ENCODE assay signal across 20 cellular contexts in the genomic region with DNA sequence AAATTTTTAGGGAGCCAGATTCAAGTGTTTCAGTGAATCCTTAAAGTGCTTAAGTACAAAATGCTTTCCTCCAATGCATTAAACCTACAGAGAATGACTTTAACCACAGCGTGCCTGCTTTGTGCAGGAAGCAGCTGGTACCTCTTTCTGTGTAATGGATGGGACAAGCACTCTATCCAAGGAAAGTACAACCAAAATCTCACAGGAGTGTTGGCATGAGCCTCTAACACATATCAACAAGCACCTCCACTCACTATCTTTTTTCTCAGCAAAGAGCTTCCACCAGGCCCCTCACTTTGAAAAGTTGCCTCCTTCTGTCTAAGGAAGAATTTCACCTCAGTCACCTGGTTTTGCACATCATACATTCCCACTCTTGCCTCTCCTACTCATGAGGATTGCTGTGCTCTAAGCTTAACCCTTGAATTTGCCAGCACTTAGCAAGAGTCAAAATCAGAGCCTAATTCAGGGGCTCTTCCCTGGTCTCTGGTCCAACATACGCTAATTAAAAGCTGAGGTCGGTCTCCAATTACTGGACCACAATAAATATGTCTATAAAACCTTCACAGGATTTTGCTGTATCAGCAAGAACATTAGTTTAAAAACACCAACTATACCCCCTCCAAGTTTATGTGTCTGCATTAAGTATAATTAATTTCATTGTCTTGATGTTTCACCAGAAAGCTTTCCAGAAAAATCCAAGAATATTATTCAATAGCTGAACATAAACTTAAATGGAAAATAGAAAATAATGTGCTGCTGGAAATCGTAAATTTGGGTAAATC.
DNase-seq lines count a peak whose midpoint lies in the region; ATAC-seq, FAIRE-seq and TF ChIP-seq lines count a peak whose summit lies in the region.
"Had no signal": no experiment of that assay in that cellular context is flagged by ENCODE, and none has a peak within 500 bp of the region (broad histone marks: within the 10 kb centered on the region; RNA-seq: fewer than 3 reads in every experiment).

No MANE protein-coding gene starts in this region.

- WGBS in A549 (ENCODE audit: missing lambda C conversion rate), result 15% methylated on average over 4 of the region's 4 CpGs
- 6% methylated on average over 4 of the region's 4 CpGs for WGBS in K562 (ENCODE audit: insufficient coverage, low coverage, missing lambda C conversion rate)

- H3K9me3 ChIP-seq in A549, result no peaks in the 10 kb centered on the region
- no peaks in the 10 kb centered on the region for H3K9me3 ChIP-seq in K562 (replicated peaks; ENCODE audit: control insufficient read depth, insufficient read depth, low read depth, low read length)
- H3K9me3 ChIP-seq: esophagus squamous epithelium had no signal

- H3K27me3 ChIP-seq in K562 (ENCODE audit: control insufficient read depth in 2 of 2, insufficient read depth in 2 of 2, low read length in 2 of 2), result no peaks in the 10 kb centered on the region; a peak in 2 of 5 replicates
- H3K27me3 ChIP-seq: esophagus squamous epithelium had no signal

- no peaks in the 10 kb centered on the region for H3K4me1 ChIP-seq in A549
- no peaks in the 10 kb centered on the region for H3K4me1 ChIP-seq in K562 (replicated peaks in 1 of 2; ENCODE audit: control insufficient read depth in 2 of 2, insufficient read depth in 2 of 2, low read length in 2 of 2)

- no peak overlapping the region for H3K27ac ChIP-seq in A549
- H3K27ac ChIP-seq in K562 (ENCODE audit: extremely low read depth, low read depth, low read length), result no peak overlapping the region
- H3K27ac ChIP-seq: VCaP had no signal

- no peak overlapping the region for H2AFZ ChIP-seq in K562 (ENCODE audit: low read depth, low read length)

- DNase-seq in A549 (ENCODE audit: low read depth in 1 of 2, low spot score in 1 of 2) (no peak), HuH-7.5 (ENCODE audit: low spot score) (peak; percentile 2), K562 (ENCODE audit: extremely low read depth in 1 of 4, low spot score in 3 of 4) (no peak), left kidney (ENCODE audit: low read depth, low spot score) (peak; percentile 62), islet precursor cell (no peak)
- DNase-seq: activated CD4-positive, alpha-beta T cell treated with anti-CD3 and anti-CD28 coated beads, Interleukin-2, amount 50 U/mL, for 1 hour; activated naive CD4-positive, alpha-beta T cell treated with anti-CD3 and anti-CD28 coated beads, Interleukin-2, amount 50 U/mL, for 16 hours; aorta; CD8-positive, alpha-beta T cell; cerebellar nuclear complex; DMS53; effector CD4-positive, alpha-beta T cell; esophagus squamous epithelium; NCI-H1092 treated with DMSO at 0.1 percent for 48 hours; NCI-H2081; NCI-H510A treated with DMSO at 0.1 percent for 48 hours had no signal

- no peaks in the 10 kb centered on the region for H3K79me2 ChIP-seq in K562 (ENCODE audit: control insufficient read depth, insufficient read depth, low read length)

- TF ChIP-seq CTCF in A549 (IDR thresholded peaks at IDR 0.05) (no peak), K562 (IDR thresholded peaks at IDR 0.05 in 2 of 3, conservative IDR thresholded peaks at IDR 0.05 in 1 of 3; ENCODE audit: insufficient read depth in 2 of 3, low read depth in 1 of 3, low read length in 3 of 3) (no peak)

- TF ChIP-seq POLR2A in A549 (IDR thresholded peaks at IDR 0.05; ENCODE audit: low read length) (no peak), K562 (conservative IDR thresholded peaks at IDR 0.05) (no peak)

- H3K9ac ChIP-seq in K562 (ENCODE audit: insufficient read depth in 1 of 2, low read depth in 2 of 2, low read length in 2 of 2), result no peak overlapping the region

- CTCF ChIA-PET in A549 (lab: Yijun Ruan, JAX), result no interaction called here
- CTCF ChIA-PET in K562 (lab: Yijun Ruan, JAX; ENCODE audit: low intra/inter-chr PET ratio), result no interaction called here

- TF ChIP-seq RAD21 in A549 (conservative IDR thresholded peaks at IDR 0.05 in 1 of 2, IDR thresholded peaks at IDR 0.05 in 1 of 2) (no peak), K562 (CRISPR knock-in tag; conservative IDR thresholded peaks at IDR 0.05 in 1 of 2, IDR thresholded peaks at IDR 0.05 in 1 of 2) (no peak)

- intact Hi-C loops in K562 (cut with micrococcal nuclease), result no loop called here

- no peak for FAIRE-seq in A549 (lab: Jason Lieb, UNC)
- no peak for FAIRE-seq in K562 (lab: Jason Lieb, UNC)
- FAIRE-seq: HTR-8/SVneo had no signal

- POLR2A ChIA-PET in A549 (lab: Yijun Ruan, JAX), result no interaction called here
- POLR2A ChIA-PET in K562 (lab: Yijun Ruan, JAX), result interaction anchor here (0.6 kb wide), 1 partner anchor 237 kb away, joined by 3 read pairs; no protein-coding TSS in a partner anchor

- BruUV-seq in K562 (replicated peaks; lab: Mats Ljungman, UMichigan), result no TSS peak

- H3K4me2 ChIP-seq in A549 (no peak overlapping the region), K562 (ENCODE audit: insufficient read depth, low read length) (no peak overlapping the region)

- no peak for ATAC-seq in A549
- ATAC-seq in K562, result no peak
- no peak for ATAC-seq in GM18868 (IDR thresholded peaks at IDR 0.05; ENCODE audit: unreplicated experiment)
- no peak for ATAC-seq in GM21515 (IDR thresholded peaks at IDR 0.05; ENCODE audit: unreplicated experiment)
- ATAC-seq: CD8-positive, alpha-beta T cell had no signal

- TF ChIP-seq EP300 in A549 (IDR thresholded peaks at IDR 0.05) (no peak), K562 (IDR thresholded peaks at IDR 0.05; ENCODE audit: low read length) (no peak)

- no peaks in the 10 kb centered on the region for H4K20me1 ChIP-seq in K562 (replicated peaks; ENCODE audit: control insufficient read depth, insufficient read depth, low read length)

- no peaks in the 10 kb centered on the region for H3K9me1 ChIP-seq in K562 (ENCODE audit: control insufficient read depth, insufficient read depth, low read length)

- no peaks in the 10 kb centered on the region for H3K36me3 ChIP-seq in K562 (ENCODE audit: control insufficient read depth, insufficient read depth, low read length)
- H3K36me3 ChIP-seq: esophagus squamous epithelium had no signal

- H3K4me3 ChIP-seq in A549, result no peak overlapping the region
- H3K4me3 ChIP-seq in K562, result no peak overlapping the region
- H3K4me3 ChIP-seq: esophagus squamous epithelium had no signal

- in situ Hi-C loops in K562 (cut with MboI), result no loop called here

TF ChIP-seq in A549, 52 proteins besides CTCF, POLR2A, EP300 and RAD21:
- TF ChIP-seq MAFK (IDR thresholded peaks at IDR 0.05; ENCODE audit: partially characterized antibody) (peak; percentile 70), CHD2 (IDR thresholded peaks at IDR 0.05; ENCODE audit: low read length, partially characterized antibody) (no peak)

TF ChIP-seq in K562, 482 proteins besides CTCF, POLR2A, EP300 and RAD21:
- peak; percentile 81; the same call in 1 of the 2 replicates for TF ChIP-seq ZNF316 (IDR thresholded peaks at IDR 0.05)
- TF ChIP-seq ZC3H4 (CRISPR knock-in tag; IDR thresholded peaks at IDR 0.05; ENCODE audit: borderline replicate concordance), result no peak
- TF ChIP-seq MAFF (IDR thresholded peaks at IDR 0.05; ENCODE audit: low read length), result peak; percentile 90
- TF ChIP-seq, protein P1, sequence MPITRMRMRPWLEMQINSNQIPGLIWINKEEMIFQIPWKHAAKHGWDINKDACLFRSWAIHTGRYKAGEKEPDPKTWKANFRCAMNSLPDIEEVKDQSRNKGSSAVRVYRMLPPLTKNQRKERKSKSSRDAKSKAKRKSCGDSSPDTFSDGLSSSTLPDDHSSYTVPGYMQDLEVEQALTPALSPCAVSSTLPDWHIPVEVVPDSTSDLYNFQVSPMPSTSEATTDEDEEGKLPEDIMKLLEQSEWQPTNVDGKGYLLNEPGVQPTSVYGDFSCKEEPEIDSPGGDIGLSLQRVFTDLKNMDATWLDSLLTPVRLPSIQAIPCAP (CRISPR knock-in tag; IDR thresholded peaks at IDR 0.05; ENCODE audit: borderline replicate concordance), result no peak
- TF ChIP-seq MAFK (IDR thresholded peaks at IDR 0.05; ENCODE audit: low read length), result peak; percentile 91
- TF ChIP-seq C11orf30 (IDR thresholded peaks at IDR 0.05; ENCODE audit: low read depth), result peak; percentile 74
- TF ChIP-seq, protein P2, sequence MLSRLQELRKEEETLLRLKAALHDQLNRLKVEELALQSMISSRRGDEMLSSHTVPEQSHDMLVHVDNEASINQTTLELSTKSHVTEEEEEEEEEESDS (CRISPR knock-in tag; IDR thresholded peaks at IDR 0.05), result no peak
- no peak for TF ChIP-seq CREB1 (IDR thresholded peaks at IDR 0.05)
- TF ChIP-seq CREB1 (CRISPR knock-in tag; IDR thresholded peaks at IDR 0.05), result no peak
- TF ChIP-seq MAFG (tag; conservative IDR thresholded peaks at IDR 0.05), result peak; percentile 74

Comparison
In these comparisons a context has a peak if more than half of its experiments do, and no peak if none do; other contexts are left out.
1. DNase-seq: peak in HuH-7.5 (single experiment) and left kidney (single experiment); none in A549 (0 of 2), K562 (0 of 4) and islet precursor cell (single experiment).